In genomic region chr3:10994311-10994710, GRCh38 we compare ENCODE assay signal across 20 cellular contexts. TPM values are rescaled to one million over a fixed set of nuclear protein-coding genes. Genes with fewer than 3 reads are reported as not detected.
DNase-seq lines count a peak whose midpoint lies in the region; ATAC-seq, FAIRE-seq and TF ChIP-seq lines count a peak whose summit lies in the region.
"Had no signal": no experiment of that assay in that cellular context is flagged by ENCODE, and none has a peak within 500 bp of the region (broad histone marks: within the 10 kb centered on the region; RNA-seq: fewer than 3 reads in every experiment).

No MANE protein-coding gene starts in this region.

- no peaks in the 10 kb centered on the region for H3K79me2 ChIP-seq in HepG2 (ENCODE audit: insufficient read depth, low read length)

- H3K27ac Mint-ChIP-seq in type B pancreatic cell, result no peak overlapping the region
- no peak overlapping the region for H3K27ac Mint-ChIP-seq in activated T-cell treated with anti-CD3 and anti-CD28 coated beads, Interleukin-2, amount 50 U/mL, for 24 hours
- no peak overlapping the region for H3K27ac Mint-ChIP-seq in CD8-positive, alpha-beta T cell

- H3K4me1 ChIP-seq in liver (ENCODE audit: control insufficient read depth in 4 of 4, insufficient read depth in 4 of 4, low read length in 3 of 4) (peaks cover 10 to 64% (median 53%) of the 10 kb centered on the region in 4 donors), HepG2 (ENCODE audit: insufficient read depth, low read length) (peaks cover 12% of the 10 kb centered on the region), testis (peaks cover 13% of the 10 kb centered on the region)
- no peaks in the 10 kb centered on the region for H3K4me1 ChIP-seq in CD8-positive, alpha-beta T cell (ENCODE audit: insufficient read depth, low read length)

- H3K27me3 ChIP-seq in liver (ENCODE audit: control insufficient read depth in 4 of 4, insufficient read depth in 4 of 4, low read length in 3 of 4), result no peaks in the 10 kb centered on the region
- peaks cover 3 to 33% of the 10 kb centered on the region in 2 experiments; a peak in 3 of 5 replicates for H3K27me3 ChIP-seq in HepG2 (ENCODE audit: control insufficient read depth in 1 of 2, insufficient read depth in 2 of 2, low read length in 2 of 2)
- peaks cover 4% of the 10 kb centered on the region for H3K27me3 ChIP-seq in layer of hippocampus (ENCODE audit: control insufficient read depth, insufficient read depth, low read length)
- H3K27me3 ChIP-seq in testis, result no peaks in the 10 kb centered on the region
- peaks cover 7% of the 10 kb centered on the region for H3K27me3 ChIP-seq in CD8-positive, alpha-beta T cell (ENCODE audit: insufficient read depth, low read length)

- no peak overlapping the region for H3K4me2 ChIP-seq in HepG2 (ENCODE audit: low read depth, low read length)
- H3K4me2 ChIP-seq: BLaER1 treated with 17β-estradiol and CSF1 and Interleukin-3, amounts not matched to agents 10 nM and 100 nM had no signal

- POLR2A ChIA-PET in HepG2 (lab: Yijun Ruan, JAX), result no interaction called here
- POLR2A ChIA-PET in CD8-positive, alpha-beta T cell (lab: Charles Lee), result no interaction called here

- no peak for TF ChIP-seq EP300 in HepG2 (IDR thresholded peaks at IDR 0.05; ENCODE audit: low read depth in 2 of 2, low read length in 2 of 2)
- no peak for TF ChIP-seq EP300 in HepG2 (CRISPR knock-in tag; IDR thresholded peaks at IDR 0.05; ENCODE audit: borderline replicate concordance)

- no peak for FAIRE-seq in HepG2 (lab: Jason Lieb, UNC)
- FAIRE-seq: H54 had no signal

- TF ChIP-seq POLR2A in HepG2 (IDR thresholded peaks at IDR 0.05; ENCODE audit: insufficient read depth in 1 of 2, low read depth in 2 of 2, low read length in 2 of 2), result no peak
- no peak for TF ChIP-seq POLR2A in testis (IDR thresholded peaks at IDR 0.05)

- intact Hi-C loops in HepG2 (cut with micrococcal nuclease; ENCODE audit: unreplicated experiment) (no loop called here), testis (cut with DNase I; ENCODE audit: low total_unique reads) (no loop called here)
- intact Hi-C loops in CD8-positive, alpha-beta T cell (cut with DNase I, micrococcal nuclease), result no loop called here

- DNase-seq in HepG2 (ENCODE audit: low spot score) (no peak), occipital lobe (lab: John Stamatoyannopoulos, UW) (peak; percentile 46), type B pancreatic cell (ENCODE audit: extremely low spot score, unreplicated experiment) (no peak), testis (no peak)
- no peak for DNase-seq in activated T-cell treated with anti-CD3 and anti-CD28 coated beads, Interleukin-2, amount 50 U/mL, for 24 hours
- no peak for DNase-seq in CD8-positive, alpha-beta T cell
- DNase-seq: 8988T, COR-L47, DMS153, EL, MG63, NCI-H1105, NCI-H187 treated with DMSO at 0.1 percent for 48 hours, NCI-H2171, NCI-H446 treated with DMSO at 0.1 percent for 48 hours, NCI-H82 had no signal

- peak overlapping the region; percentile 28 for H3K4me3 Mint-ChIP-seq in type B pancreatic cell
- H3K4me3 Mint-ChIP-seq in activated T-cell treated with anti-CD3 and anti-CD28 coated beads, Interleukin-2, amount 50 U/mL, for 24 hours, result no peak overlapping the region
- H3K4me3 Mint-ChIP-seq in CD8-positive, alpha-beta T cell, result no peak overlapping the region

- H3K36me3 ChIP-seq in liver (ENCODE audit: control insufficient read depth in 4 of 4, insufficient read depth in 3 of 4, low read depth in 1 of 4, low read length in 3 of 4) (no peaks in the 10 kb centered on the region), HepG2 (replicated peaks in 1 of 2; ENCODE audit: control insufficient read depth in 1 of 2, insufficient read depth in 2 of 2, low read length in 2 of 2) (no peaks in the 10 kb centered on the region), testis (ENCODE audit: low read depth, missing control alignments) (no peaks in the 10 kb centered on the region)
- no peaks in the 10 kb centered on the region for H3K36me3 ChIP-seq in CD8-positive, alpha-beta T cell (ENCODE audit: insufficient read depth, low read length)
- H3K36me3 ChIP-seq: BLaER1 treated with 17β-estradiol and CSF1 and Interleukin-3, amounts not matched to agents 10 nM and 100 nM; MG63 had no signal

- no peaks in the 10 kb centered on the region for H3K36me3 Mint-ChIP-seq in type B pancreatic cell
- no peaks in the 10 kb centered on the region for H3K36me3 Mint-ChIP-seq in activated T-cell treated with anti-CD3 and anti-CD28 coated beads, Interleukin-2, amount 50 U/mL, for 24 hours (ENCODE audit: low read depth)
- no peaks in the 10 kb centered on the region for H3K36me3 Mint-ChIP-seq in CD8-positive, alpha-beta T cell

- peak overlapping the region in 2 of 3 donors; percentile 59 to 81 for H3K4me3 ChIP-seq in liver (ENCODE audit: low read depth in 1 of 3, low read length in 3 of 3)
- no peak overlapping the region for H3K4me3 ChIP-seq in HepG2 (replicated peaks in 1 of 3; ENCODE audit: insufficient read depth in 1 of 3, low read depth in 2 of 3, low read length in 3 of 3)
- no peak overlapping the region for H3K4me3 ChIP-seq in testis
- H3K4me3 ChIP-seq in CD8-positive, alpha-beta T cell (ENCODE audit: low read depth, low read length), result no peak overlapping the region
- H3K4me3 ChIP-seq: BLaER1 treated with 17β-estradiol and CSF1 and Interleukin-3, amounts not matched to agents 10 nM and 100 nM; MG63 had no signal

- H3K9ac ChIP-seq in liver (ENCODE audit: low read depth in 1 of 2, low read length in 2 of 2) (peak overlapping the region in 1 of 2 donors; percentile 66), HepG2 (ENCODE audit: insufficient read depth, low read depth, low read length) (no peak overlapping the region)
- H3K9ac ChIP-seq: BLaER1 treated with 17β-estradiol and CSF1 and Interleukin-3, amounts not matched to agents 10 nM and 100 nM had no signal

- TF ChIP-seq CTCF in liver (IDR thresholded peaks at IDR 0.05; ENCODE audit: low read depth, low read length, missing input control), result no peak
- TF ChIP-seq CTCF in HepG2 (CRISPR knock-in tag; IDR thresholded peaks at IDR 0.05), result no peak
- TF ChIP-seq CTCF in type B pancreatic cell (conservative IDR thresholded peaks at IDR 0.05), result no peak
- TF ChIP-seq CTCF in testis (IDR thresholded peaks at IDR 0.05), result no peak
- no peak for TF ChIP-seq CTCF in CD8-positive, alpha-beta T cell (IDR thresholded peaks at IDR 0.05)

- H3K27ac ChIP-seq in liver (ENCODE audit: low read depth in 1 of 2, low read length in 2 of 2) (peak overlapping the region; percentile 85 to 98), HepG2 (ENCODE audit: extremely low read length, insufficient read depth, low read length) (no peak overlapping the region), layer of hippocampus (ENCODE audit: low read depth, low read length) (peak overlapping the region; percentile 96), testis (no peak overlapping the region)
- H3K27ac ChIP-seq in CD8-positive, alpha-beta T cell (ENCODE audit: low read depth, low read length), result no peak overlapping the region
- H3K27ac ChIP-seq: BLaER1 treated with 17β-estradiol and CSF1 and Interleukin-3, amounts not matched to agents 10 nM and 100 nM had no signal

- H3K9me3 ChIP-seq in liver (ENCODE audit: control insufficient read depth in 4 of 4, low read length in 3 of 4) (no peaks in the 10 kb centered on the region), HepG2 (ENCODE audit: low read length) (no peaks in the 10 kb centered on the region), testis (no peaks in the 10 kb centered on the region)
- no peaks in the 10 kb centered on the region for H3K9me3 ChIP-seq in CD8-positive, alpha-beta T cell (ENCODE audit: low read length)
- H3K9me3 ChIP-seq: BLaER1 treated with 17β-estradiol and CSF1 and Interleukin-3, amounts not matched to agents 10 nM and 100 nM; MG63 had no signal

- peaks cover 92% of the 10 kb centered on the region for H3K27me3 Mint-ChIP-seq in type B pancreatic cell
- peaks cover 74% of the 10 kb centered on the region for H3K27me3 Mint-ChIP-seq in activated T-cell treated with anti-CD3 and anti-CD28 coated beads, Interleukin-2, amount 50 U/mL, for 24 hours
- peaks cover 47% of the 10 kb centered on the region for H3K27me3 Mint-ChIP-seq in CD8-positive, alpha-beta T cell (ENCODE audit: low read depth)

- WGBS in liver, result 17% methylated on average over 3 of the region's 3 CpGs
- WGBS in HepG2 (ENCODE audit: low lambda C conversion rate), result 45% methylated on average over 3 of the region's 3 CpGs
- WGBS in testis, 2 donors, result 11 to 14% methylated on average over 1 to 3 of the region's 3 CpGs

- H3K9me3 Mint-ChIP-seq in type B pancreatic cell, result no peaks in the 10 kb centered on the region
- H3K9me3 Mint-ChIP-seq in activated T-cell treated with anti-CD3 and anti-CD28 coated beads, Interleukin-2, amount 50 U/mL, for 24 hours, result no peaks in the 10 kb centered on the region
- no peaks in the 10 kb centered on the region for H3K9me3 Mint-ChIP-seq in CD8-positive, alpha-beta T cell

- no TSS peak for BruUV-seq in HepG2 (replicated peaks; lab: Mats Ljungman, UMichigan)

- no peak overlapping the region for H2AFZ ChIP-seq in HepG2 (ENCODE audit: low read length)

- CTCF ChIA-PET in HepG2 (lab: Yijun Ruan, JAX; ENCODE audit: low intra/inter-chr PET ratio, low total read pairs), result no interaction called here
- CTCF ChIA-PET in CD8-positive, alpha-beta T cell (lab: Charles Lee), result interaction anchor here (0.8 kb wide), 1 partner anchor 8 kb away, joined by 3 read pairs; no protein-coding TSS in a partner anchor

- no peaks in the 10 kb centered on the region for H4K20me1 ChIP-seq in HepG2 (ENCODE audit: insufficient read depth, low read length)

- no peak for ATAC-seq in HepG2
- ATAC-seq in CD8-positive, alpha-beta T cell, result no peak

- in situ Hi-C loops in HepG2 (cut with HindIII; ENCODE audit: extremely low pct_ligation_motif_present, low pct_unique_long_range_greater_than_20kb), result no loop called here

- TF ChIP-seq RAD21 in liver (IDR thresholded peaks at IDR 0.05), result no peak
- TF ChIP-seq RAD21 in HepG2 (CRISPR knock-in tag; IDR thresholded peaks at IDR 0.05), result no peak

- H3K4me1 Mint-ChIP-seq in type B pancreatic cell (ENCODE audit: unreplicated experiment), result no peaks in the 10 kb centered on the region
- H3K4me1 Mint-ChIP-seq in activated T-cell treated with anti-CD3 and anti-CD28 coated beads, Interleukin-2, amount 50 U/mL, for 24 hours (ENCODE audit: low read depth), result peaks cover 8% of the 10 kb centered on the region
- peaks cover 6% of the 10 kb centered on the region for H3K4me1 Mint-ChIP-seq in CD8-positive, alpha-beta T cell (ENCODE audit: low read depth)

RNA-seq across cellular contexts. Expression of gene SLC6A1, which starts 1.8 kb away (rescaled TPM):
- total RNA-seq in liver (10 to 100 TPM; 26.2 to 71.9 TPM), HepG2 (2016; rRNA removed; fragmentation: Illumina TruSeq; extraction: Trizol) (not detected in 2 replicates), occipital lobe (61.1 TPM), type B pancreatic cell (ENCODE audit: low replicate concordance) (0.43 and 6.3 TPM in 2 replicates), testis (10 to 100 TPM; 13.9 to 14.7 TPM)
- polyA plus RNA-seq in liver (10 to 100 TPM; 16.0 to 41.4 TPM), HepG2 (2011; rRNA removed) (0.04 TPM in 1 of 2 replicates, not detected in the other), testis (ENCODE audit: insufficient read depth, low read depth, low replicate concordance) (14.4 TPM)
- not detected in 2 replicates for total RNA-seq in HepG2 (2016; cell fraction: cytosol; rRNA removed; fragmentation: Illumina TruSeq; extraction: Trizol; ENCODE audit: low read depth)
- not detected in 2 replicates for total RNA-seq in HepG2 (2016; cell fraction: insoluble cytoplasmic fraction; rRNA removed; fragmentation: Illumina TruSeq; extraction: Trizol)
- total RNA-seq in HepG2 (2016; cell fraction: membrane; rRNA removed; fragmentation: Illumina TruSeq; extraction: Trizol), result not detected in 2 replicates
- total RNA-seq in HepG2 (2016; cell fraction: nucleus; rRNA removed; fragmentation: Illumina TruSeq; extraction: Trizol), result not detected in 2 replicates
- not detected in 2 replicates for polyA plus RNA-seq in HepG2 (2011; cell fraction: cytosol; rRNA removed)
- polyA plus RNA-seq in HepG2 (2011; cell fraction: nucleus; rRNA removed), result 0.03 and 0.05 TPM in 2 replicates
- polyA plus RNA-seq in HepG2 (2012), result 0.07 TPM in 1 of 2 replicates, not detected in the other
- not detected in 2 replicates for polyA plus RNA-seq in HepG2 (2016; cell fraction: cytosol; fragmentation: Illumina TruSeq; extraction: Trizol; ENCODE audit: low read depth)
- not detected in 2 replicates for polyA plus RNA-seq in HepG2 (2016; cell fraction: insoluble cytoplasmic fraction; fragmentation: Illumina TruSeq; extraction: Trizol; ENCODE audit: low read depth)
- not detected in 2 replicates for polyA plus RNA-seq in HepG2 (2016; cell fraction: membrane; fragmentation: Illumina TruSeq; extraction: Trizol; ENCODE audit: low read depth)
- polyA plus RNA-seq in HepG2 (2016; cell fraction: nucleus; fragmentation: Illumina TruSeq; extraction: Trizol; ENCODE audit: insufficient read depth, low read depth), result not detected in 2 replicates
- polyA minus RNA-seq in HepG2 (2011; rRNA and poly(A)+ RNA removed; ENCODE audit: low replicate concordance), result not detected in 2 replicates
- polyA minus RNA-seq in HepG2 (2011; cell fraction: cytosol; rRNA and poly(A)+ RNA removed), result not detected in 2 replicates
- not detected in 2 replicates for polyA minus RNA-seq in HepG2 (2011; cell fraction: nucleus; rRNA and poly(A)+ RNA removed)
- total RNA-seq in CD8-positive, alpha-beta T cell, result not detected

Comparison
In these comparisons a context has a peak if more than half of its experiments do, and no peak if none do; other contexts are left out.
1. H3K27ac ChIP-seq: peak in liver (2 of 2) and layer of hippocampus (single experiment); none in HepG2 (single experiment), testis (0 of 2) and CD8-positive, alpha-beta T cell (single experiment).
2. H3K4me3 ChIP-seq: peak in liver (2 of 3); none in HepG2 (0 of 3), testis (0 of 2) and CD8-positive, alpha-beta T cell (single experiment).